ENCODE assay signal across 1 cellular context in genomic region chr2:158315803-158316413, GRCh38.
TF ChIP-seq lines count a peak whose summit lies in the region.

No MANE protein-coding gene starts in this region.

TF ChIP-seq in GM12878, 131 proteins besides CTCF, POLR2A, EP300 and RAD21 (continued from another document):
- TF ChIP-seq ELK1 (IDR thresholded peaks at IDR 0.05; ENCODE audit: low read depth, low read length) (no peak), BHLHE40 (IDR thresholded peaks at IDR 0.05; ENCODE audit: borderline replicate concordance in 1 of 2, low read depth in 2 of 2, low read length in 1 of 2) (no peak)
